ENCODE assay signal across 1 cellular context in genomic region chr2:30398488-30398887, GRCh38.
TF ChIP-seq lines count a peak whose summit lies in the region.

No MANE protein-coding gene starts in this region.

TF ChIP-seq in HepG2, 621 proteins besides CTCF, POLR2A, EP300 and RAD21 (continued from another document):
- TF ChIP-seq HIC2 (CRISPR knock-in tag; IDR thresholded peaks at IDR 0.05; ENCODE audit: low read depth) (no peak), ZNF446 (CRISPR knock-in tag; IDR thresholded peaks at IDR 0.05) (no peak), ZNF205 (CRISPR knock-in tag; IDR thresholded peaks at IDR 0.05) (no peak)
